Comparison of ENCODE assay signal across 2 cellular contexts in genomic region chr5:72364186-72364585, GRCh38.
TF ChIP-seq lines count a peak whose summit lies in the region.

No MANE protein-coding gene starts in this region.

TF ChIP-seq in A549, 52 proteins besides CTCF, POLR2A, EP300 and RAD21 (continued from another document):
- TF ChIP-seq CBX2 (IDR thresholded peaks at IDR 0.05; ENCODE audit: borderline replicate concordance, low read depth), result no peak
- TF ChIP-seq JUNB (IDR thresholded peaks at IDR 0.05), result no peak
- no peak for TF ChIP-seq RNF2 (IDR thresholded peaks at IDR 0.05; ENCODE audit: borderline replicate concordance, low read depth)
- no peak for TF ChIP-seq SMC3 (IDR thresholded peaks at IDR 0.05)
- TF ChIP-seq FOSL2 (IDR thresholded peaks at IDR 0.05), result no peak
- no peak for TF ChIP-seq FOSL2 (CRISPR knock-in tag; IDR thresholded peaks at IDR 0.05)
- no peak for TF ChIP-seq ZFP36 (IDR thresholded peaks at IDR 0.05; ENCODE audit: borderline replicate concordance, partially characterized antibody)
- TF ChIP-seq, protein P1, sequence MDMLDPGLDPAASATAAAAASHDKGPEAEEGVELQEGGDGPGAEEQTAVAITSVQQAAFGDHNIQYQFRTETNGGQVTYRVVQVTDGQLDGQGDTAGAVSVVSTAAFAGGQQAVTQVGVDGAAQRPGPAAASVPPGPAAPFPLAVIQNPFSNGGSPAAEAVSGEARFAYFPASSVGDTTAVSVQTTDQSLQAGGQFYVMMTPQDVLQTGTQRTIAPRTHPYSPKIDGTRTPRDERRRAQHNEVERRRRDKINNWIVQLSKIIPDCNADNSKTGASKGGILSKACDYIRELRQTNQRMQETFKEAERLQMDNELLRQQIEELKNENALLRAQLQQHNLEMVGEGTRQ (IDR thresholded peaks at IDR 0.05), result no peak
- no peak for TF ChIP-seq HOXB13 (CRISPR knock-in tag; IDR thresholded peaks at IDR 0.05; ENCODE audit: low read depth)
- TF ChIP-seq HOXA7 (CRISPR knock-in tag; IDR thresholded peaks at IDR 0.05), result no peak
- TF ChIP-seq TP53 (CRISPR knock-in tag; IDR thresholded peaks at IDR 0.05), result no peak
- TF ChIP-seq FOXS1 (CRISPR knock-in tag; IDR thresholded peaks at IDR 0.05), result no peak
- TF ChIP-seq KDM5A (IDR thresholded peaks at IDR 0.05), result no peak
- TF ChIP-seq NPAS2 (CRISPR knock-in tag; IDR thresholded peaks at IDR 0.05; ENCODE audit: borderline replicate concordance), result no peak
- no peak for TF ChIP-seq GATA3 (IDR thresholded peaks at IDR 0.05; ENCODE audit: borderline replicate concordance)
TF ChIP-seq in A549: peak in this region for 0.

TF ChIP-seq in IMR-90, 13 proteins besides CTCF, POLR2A, EP300 and RAD21:
- no peak for TF ChIP-seq ELK1 (IDR thresholded peaks at IDR 0.05; ENCODE audit: borderline replicate concordance, low read depth, low read length)
- no peak for TF ChIP-seq RFX5 (IDR thresholded peaks at IDR 0.05; ENCODE audit: low read depth, low read length)
- no peak for TF ChIP-seq CEBPB (IDR thresholded peaks at IDR 0.05; ENCODE audit: low read depth, low read length)
- no peak for TF ChIP-seq MAFK (IDR thresholded peaks at IDR 0.05; ENCODE audit: low read depth, low read length)
- TF ChIP-seq CHD1 (IDR thresholded peaks at IDR 0.05; ENCODE audit: low read depth, low read length), result no peak
- TF ChIP-seq MAZ (IDR thresholded peaks at IDR 0.05; ENCODE audit: borderline replicate concordance, low read depth, low read length), result no peak
- TF ChIP-seq FOS (IDR thresholded peaks at IDR 0.05; ENCODE audit: low read depth, low read length), result no peak
